ENCODE assay signal across 1 cellular context in genomic region chr4:17029432-17029831, GRCh38.
TF ChIP-seq lines count a peak whose summit lies in the region.

No MANE protein-coding gene starts in this region.

TF ChIP-seq in H1, 55 proteins besides CTCF, POLR2A, EP300 and RAD21:
- TF ChIP-seq ASH2L (IDR thresholded peaks at IDR 0.05; ENCODE audit: low read length) (no peak), PHF8 (conservative IDR thresholded peaks at IDR 0.05; ENCODE audit: low read depth, low read length) (no peak)
